In genomic region chr3:21020681-21021080, GRCh38 we compare ENCODE assay signal across 20 cellular contexts.
DNase-seq lines count a peak whose midpoint lies in the region; ATAC-seq and TF ChIP-seq lines count a peak whose summit lies in the region.
"Had no signal": no experiment of that assay in that cellular context is flagged by ENCODE, and none has a peak within 500 bp of the region (broad histone marks: within the 10 kb centered on the region; RNA-seq: fewer than 3 reads in every experiment).

No MANE protein-coding gene starts in this region.

- H3K27me3 Mint-ChIP-seq in glutamatergic neuron (ENCODE audit: unreplicated experiment), result no peaks in the 10 kb centered on the region
- H3K27me3 Mint-ChIP-seq: CD8-positive, alpha-beta memory T cell; T-cell had no signal

- no peak for ATAC-seq in GM18520 (IDR thresholded peaks at IDR 0.05; ENCODE audit: unreplicated experiment)
- ATAC-seq: T-cell had no signal

- H3K4me3 Mint-ChIP-seq in glutamatergic neuron (ENCODE audit: unreplicated experiment), result no peak overlapping the region
- H3K4me3 Mint-ChIP-seq: CD8-positive, alpha-beta memory T cell; T-cell had no signal

- no peak overlapping the region for H3K4me3 ChIP-seq in epithelial cell of esophagus (ENCODE audit: low read length)

- no peaks in the 10 kb centered on the region for H3K9me3 Mint-ChIP-seq in glutamatergic neuron (ENCODE audit: unreplicated experiment)

- H3K27ac Mint-ChIP-seq in glutamatergic neuron (ENCODE audit: unreplicated experiment), result no peak overlapping the region
- H3K27ac Mint-ChIP-seq: CD8-positive, alpha-beta memory T cell; T-cell had no signal

- no peaks in the 10 kb centered on the region for H3K4me1 Mint-ChIP-seq in glutamatergic neuron (ENCODE audit: low read depth, unreplicated experiment)
- H3K4me1 Mint-ChIP-seq: CD8-positive, alpha-beta memory T cell; T-cell had no signal

- no peaks in the 10 kb centered on the region for H3K36me3 Mint-ChIP-seq in glutamatergic neuron (ENCODE audit: unreplicated experiment)
- H3K36me3 Mint-ChIP-seq: CD8-positive, alpha-beta memory T cell; T-cell had no signal

- DNase-seq in NCI-H2171 treated with DMSO at 0.1 percent for 48 hours (lab: John Stamatoyannopoulos, UW), result peak; percentile 9
- no peak for DNase-seq in NCI-H2171 (lab: John Stamatoyannopoulos, UW)
- peak; percentile 79 for DNase-seq in SK-N-DZ (ENCODE audit: low spot score)
- DNase-seq in epithelial cell of esophagus (ENCODE audit: low read depth), result peak; percentile 15
- no peak for DNase-seq in glutamatergic neuron
- no peak for DNase-seq in activated CD8-positive, alpha-beta memory T cell treated with anti-CD3 and anti-CD28 coated beads, Interleukin-2, amount 50 U/mL, for 48 hours
- DNase-seq: 8988T; Calu3; CD8-positive, alpha-beta memory T cell; IMR-90; MV-4-11; NCI-H1694; NCI-H2081 treated with DMSO at 0.1 percent for 48 hours; NCI-H2227 treated with DMSO at 0.1 percent for 48 hours; NCI-H510A; NCI-H748 treated with DMSO at 0.1 percent for 48 hours; RPMI8226; SHP77 treated with DMSO at 0.1 percent for 48 hours; T-cell had no signal

- TF ChIP-seq CTCF in epithelial cell of esophagus (IDR thresholded peaks at IDR 0.05; ENCODE audit: insufficient read depth, low read depth, low read length, missing control alignments), result no peak
- TF ChIP-seq CTCF in glutamatergic neuron (IDR thresholded peaks at IDR 0.05; ENCODE audit: partially characterized antibody, unreplicated experiment), result no peak

Comparison
In these comparisons a context has a peak if more than half of its experiments do, and no peak if none do; other contexts are left out.
1. DNase-seq: peak in NCI-H2171 treated with DMSO at 0.1 percent for 48 hours (single experiment), SK-N-DZ (single experiment) and epithelial cell of esophagus (single experiment); none in NCI-H2171 (single experiment), glutamatergic neuron (single experiment) and activated CD8-positive, alpha-beta memory T cell treated with anti-CD3 and anti-CD28 coated beads, Interleukin-2, amount 50 U/mL, for 48 hours (single experiment).